ENCODE assay signal across 8 cellular contexts in the genomic region with DNA sequence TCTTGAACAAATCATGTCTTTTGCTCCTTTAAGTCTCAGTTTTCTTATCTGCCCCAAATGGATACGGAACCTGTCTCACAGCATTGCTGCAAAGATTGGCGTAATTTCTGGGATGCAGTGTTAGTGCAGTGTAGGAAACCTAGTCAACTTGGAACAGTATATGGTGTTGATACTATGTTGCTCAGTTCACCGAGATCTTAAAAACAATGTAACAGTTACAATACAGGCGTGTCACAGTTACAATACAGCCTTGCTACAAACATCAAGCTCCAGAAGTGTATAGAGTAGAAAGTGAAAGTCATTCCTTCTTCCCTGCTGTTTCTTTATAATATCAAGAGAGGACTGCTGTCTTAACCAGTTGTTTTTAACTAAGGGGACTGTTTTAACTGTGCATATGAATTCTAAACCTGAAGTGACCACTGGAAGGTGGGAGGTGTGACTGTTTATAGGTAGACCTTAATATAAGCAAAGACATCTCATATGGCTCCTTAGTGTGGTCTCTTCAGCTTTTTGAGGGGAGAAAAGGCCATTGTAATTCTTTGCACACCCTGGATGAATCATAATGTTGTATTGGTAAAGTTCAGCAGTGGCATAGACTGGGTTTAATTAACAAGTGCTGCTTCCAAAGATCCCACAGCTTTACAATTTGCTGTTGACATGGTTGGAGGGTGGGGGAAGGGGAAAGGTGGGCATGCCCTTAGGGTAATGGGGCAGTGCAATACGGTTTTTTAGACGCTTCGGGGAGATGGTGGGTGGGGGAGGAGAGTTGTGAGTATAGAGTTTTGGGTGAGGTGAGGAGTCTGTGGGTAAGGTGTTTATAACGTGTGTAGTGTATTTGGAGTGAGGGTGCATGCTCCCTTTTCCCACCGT. TPM values are rescaled to one million over a fixed set of nuclear protein-coding genes. Genes with fewer than 3 reads are reported as not detected.
DNase-seq lines count a peak whose midpoint lies in the region; ATAC-seq and TF ChIP-seq lines count a peak whose summit lies in the region.

No MANE protein-coding gene starts in this region.

- H3K9me3 Mint-ChIP-seq in HFFc6 = no peaks in the 10 kb centered on the region
- H3K9me3 Mint-ChIP-seq in activated CD4-positive, alpha-beta memory T cell treated with anti-CD3 and anti-CD28 coated beads, Interleukin-2, amount 10 ng/mL, durations not matched to agents 7 days and 5 days = no peaks in the 10 kb centered on the region

- peak overlapping the region; percentile 71 for H3K27ac Mint-ChIP-seq in HFFc6
- peak overlapping the region; percentile 65 for H3K27ac Mint-ChIP-seq in activated CD4-positive, alpha-beta memory T cell treated with anti-CD3 and anti-CD28 coated beads, Interleukin-2, amount 10 ng/mL, durations not matched to agents 7 days and 5 days

- peaks cover 4% of the 10 kb centered on the region; the same call in 1 of the 2 replicates for H3K36me3 Mint-ChIP-seq in HFFc6 (ENCODE audit: low read depth)
- peaks cover 23% of the 10 kb centered on the region for H3K36me3 Mint-ChIP-seq in activated CD4-positive, alpha-beta memory T cell treated with anti-CD3 and anti-CD28 coated beads, Interleukin-2, amount 10 ng/mL, durations not matched to agents 7 days and 5 days (ENCODE audit: low read depth)

- H3K27me3 Mint-ChIP-seq in HFFc6 (ENCODE audit: insufficient read depth) = no peaks in the 10 kb centered on the region; the same call in none of the 2 replicates
- H3K27me3 Mint-ChIP-seq in activated CD4-positive, alpha-beta memory T cell treated with anti-CD3 and anti-CD28 coated beads, Interleukin-2, amount 10 ng/mL, durations not matched to agents 7 days and 5 days = no peaks in the 10 kb centered on the region

- peak overlapping the region; percentile 66 for H3K4me3 Mint-ChIP-seq in HFFc6
- peak overlapping the region; percentile 55 for H3K4me3 Mint-ChIP-seq in activated CD4-positive, alpha-beta memory T cell treated with anti-CD3 and anti-CD28 coated beads, Interleukin-2, amount 10 ng/mL, durations not matched to agents 7 days and 5 days

- H3K36me3 ChIP-seq in gastroesophageal sphincter = no peaks in the 10 kb centered on the region

- CTCF ChIA-PET in activated CD4-positive, alpha-beta memory T cell treated with anti-CD3 and anti-CD28 coated beads, Interleukin-2, amount 10 ng/mL, durations not matched to agents 7 days and 5 days (lab: Charles Lee) = interaction anchor here (0.6 to 4.1 kb wide), 6 partner anchors 9 to 97 kb away, joined by 3 to 20 read pairs (median 11); no protein-coding TSS in a partner anchor

- no peaks in the 10 kb centered on the region for H3K9me3 ChIP-seq in gastroesophageal sphincter

- no peak for ATAC-seq in gastroesophageal sphincter

- POLR2A ChIA-PET in activated CD4-positive, alpha-beta memory T cell treated with anti-CD3 and anti-CD28 coated beads, Interleukin-2, amount 10 ng/mL, durations not matched to agents 7 days and 5 days (lab: Charles Lee) = interaction anchor here (0.8 to 3.9 kb wide), 8 partner anchors 9 to 96 kb away, joined by 3 to 30 read pairs (median 4); a partner anchor contains a TSS

- H3K27ac ChIP-seq in gastroesophageal sphincter (peak overlapping the region; percentile 2 to 98 (median 78)), skin epidermis (peak overlapping the region in 19 of 21 experiments; percentile 2 to 87 (median 52))

- H3K4me3 ChIP-seq in gastroesophageal sphincter = peak overlapping the region in 1 of 2 donors; percentile 29
- peak overlapping the region in 1 of 7 experiments; percentile 8 for H3K4me3 ChIP-seq in skin epidermis

- no peak for TF ChIP-seq CTCF in HFFc6 (IDR thresholded peaks at IDR 0.05)
- TF ChIP-seq CTCF in gastroesophageal sphincter (IDR thresholded peaks at IDR 0.05) = no peak

- 9 to 22% methylated on average over 9 of the region's 9 CpGs for WGBS in gastroesophageal sphincter (ENCODE audit: low coverage in 1 of 2), 2 donors

- no peak for DNase-seq in HFFc6
- DNase-seq in activated CD4-positive, alpha-beta memory T cell treated with anti-CD3 and anti-CD28 coated beads, Interleukin-2, amount 10 ng/mL, durations not matched to agents 7 days and 5 days = no peak
- DNase-seq in NCI-H1105 treated with DMSO at 0.1 percent for 48 hours (lab: John Stamatoyannopoulos, UW) = no peak
- DNase-seq in NCI-H187 (lab: John Stamatoyannopoulos, UW) = no peak
- no peak for DNase-seq in HK-2 (ENCODE audit: unreplicated experiment)
- DNase-seq in NCI-H2029 (lab: John Stamatoyannopoulos, UW) = no peak

- H3K4me1 Mint-ChIP-seq in HFFc6 (ENCODE audit: low read depth) = peaks cover 80% of the 10 kb centered on the region
- peaks cover 86% of the 10 kb centered on the region for H3K4me1 Mint-ChIP-seq in activated CD4-positive, alpha-beta memory T cell treated with anti-CD3 and anti-CD28 coated beads, Interleukin-2, amount 10 ng/mL, durations not matched to agents 7 days and 5 days

- TF ChIP-seq EP300 in gastroesophageal sphincter (IDR thresholded peaks at IDR 0.05) = no peak

- TF ChIP-seq POLR2A in gastroesophageal sphincter (IDR thresholded peaks at IDR 0.05) = no peak

- peaks cover 22 to 100% (median 91%) of the 10 kb centered on the region in 3 donors for H3K4me1 ChIP-seq in gastroesophageal sphincter

- no peaks in the 10 kb centered on the region for H3K27me3 ChIP-seq in gastroesophageal sphincter

RNA-seq across cellular contexts. Expression of a gene that starts 12.9 kb away (rescaled TPM):
- total RNA-seq in HFFc6 (2021; fragmentation: NEBNext Ultra II Directional; extraction: Animal tissue kit (Norgen Biotek cat#: 25700)) = 100 to 1,000 TPM; 130 to 173 (median 145) TPM
- 100 to 1,000 TPM; 178 to 190 TPM for total RNA-seq in activated CD4-positive, alpha-beta memory T cell treated with anti-CD3 and anti-CD28 coated beads, Interleukin-2, amount 10 ng/mL, durations not matched to agents 7 days and 5 days
- 100 to 1,000 TPM; 102 to 198 (median 108) TPM for total RNA-seq in gastroesophageal sphincter
